In genomic region chr10:83078160-83078559, GRCh38 we compare ENCODE assay signal across 1 cellular context.
TF ChIP-seq lines count a peak whose summit lies in the region.

No MANE protein-coding gene starts in this region.

TF ChIP-seq in GM23338, 12 proteins besides CTCF, POLR2A, EP300 and RAD21:
- TF ChIP-seq ZNF462 (CRISPR knock-in tag; IDR thresholded peaks at IDR 0.05): peak; percentile 5; the same call in 1 of the 2 replicates
- peak; percentile 73 for TF ChIP-seq NANOG (IDR thresholded peaks at IDR 0.05; ENCODE audit: borderline replicate concordance)
- TF ChIP-seq EZH2 (IDR thresholded peaks at IDR 0.05; ENCODE audit: low read depth, unreplicated experiment): no peak
